Comparison of ENCODE assay signal across 8 cellular contexts in the genomic region with DNA sequence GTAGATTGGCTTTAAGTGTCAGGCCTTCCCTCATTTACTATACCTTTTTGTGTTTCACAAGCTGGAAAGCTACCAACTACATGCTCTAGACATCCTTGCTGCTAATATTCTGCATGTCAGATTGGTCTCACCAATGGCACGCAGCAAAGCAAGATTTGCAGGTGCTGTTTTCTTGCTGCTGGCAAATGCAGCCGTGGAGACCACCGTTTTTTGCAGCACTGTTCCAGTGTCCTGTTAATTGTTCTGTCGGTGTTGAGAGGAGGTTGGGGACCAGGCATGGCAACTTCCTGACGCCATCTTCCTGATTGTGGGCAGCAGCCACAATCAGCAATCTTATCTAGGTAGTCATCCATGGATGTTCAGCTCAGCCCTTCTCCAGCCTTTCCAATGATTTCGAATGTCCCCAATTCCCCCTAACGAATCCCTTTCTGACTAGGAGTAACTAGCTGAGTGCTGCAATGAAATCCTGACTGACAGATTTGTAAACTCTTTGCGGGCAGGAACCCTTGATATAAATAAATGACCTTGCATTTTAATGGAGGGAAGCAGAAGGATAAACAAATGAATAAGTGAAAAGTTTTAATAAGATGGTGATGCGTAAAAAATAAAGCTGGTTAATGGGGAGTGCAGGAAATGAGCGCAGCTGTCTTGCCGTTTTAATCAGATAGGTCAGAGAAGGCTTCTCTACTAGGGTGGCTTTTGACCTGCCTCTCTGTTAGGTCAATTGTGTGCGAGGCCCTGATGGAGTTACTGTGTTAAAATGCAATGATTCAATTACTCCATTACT. TPM values are rescaled to one million over a fixed set of nuclear protein-coding genes. Genes with fewer than 3 reads are reported as not detected.
DNase-seq lines count a peak whose midpoint lies in the region; ATAC-seq and TF ChIP-seq lines count a peak whose summit lies in the region.

No MANE protein-coding gene starts in this region.

- H3K4me3 Mint-ChIP-seq in stimulated activated naive CD8-positive, alpha-beta T cell treated with anti-CD3 and anti-CD28 coated beads, Interleukin-15, Interleukin-2, amounts not matched to agents 100 ng/mL and 50 ng/mL, for 24 hours, result peak overlapping the region; percentile 97
- peak overlapping the region; percentile 98 for H3K4me3 Mint-ChIP-seq in activated CD8-positive, alpha-beta T cell treated with anti-CD3 and anti-CD28 coated beads for 36 hours

- H3K27me3 ChIP-seq in iPS-20b (ENCODE audit: insufficient read depth, low read length), result no peaks in the 10 kb centered on the region

- peaks cover 19% of the 10 kb centered on the region for H3K36me3 Mint-ChIP-seq in stimulated activated naive CD8-positive, alpha-beta T cell treated with anti-CD3 and anti-CD28 coated beads, Interleukin-15, Interleukin-2, amounts not matched to agents 100 ng/mL and 50 ng/mL, for 24 hours (ENCODE audit: low read depth)
- H3K36me3 Mint-ChIP-seq in activated CD8-positive, alpha-beta T cell treated with anti-CD3 and anti-CD28 coated beads for 36 hours (ENCODE audit: low read depth), result peaks cover 13% of the 10 kb centered on the region

- peak overlapping the region; percentile 98 for H3K27ac Mint-ChIP-seq in stimulated activated naive CD8-positive, alpha-beta T cell treated with anti-CD3 and anti-CD28 coated beads, Interleukin-15, Interleukin-2, amounts not matched to agents 100 ng/mL and 50 ng/mL, for 24 hours
- peak overlapping the region; percentile 100 for H3K27ac Mint-ChIP-seq in activated CD8-positive, alpha-beta T cell treated with anti-CD3 and anti-CD28 coated beads for 36 hours

- peaks cover 36% of the 10 kb centered on the region for H3K4me1 Mint-ChIP-seq in stimulated activated naive CD8-positive, alpha-beta T cell treated with anti-CD3 and anti-CD28 coated beads, Interleukin-15, Interleukin-2, amounts not matched to agents 100 ng/mL and 50 ng/mL, for 24 hours (ENCODE audit: low read depth)
- peaks cover 31% of the 10 kb centered on the region for H3K4me1 Mint-ChIP-seq in activated CD8-positive, alpha-beta T cell treated with anti-CD3 and anti-CD28 coated beads for 36 hours (ENCODE audit: low read depth)

- peaks cover 13% of the 10 kb centered on the region for H3K4me1 ChIP-seq in iPS-20b (ENCODE audit: insufficient read depth, low read length)

- CTCF ChIA-PET in activated CD8-positive, alpha-beta T cell treated with anti-CD3 and anti-CD28 coated beads for 36 hours (lab: Charles Lee), result interaction anchor here (0.7 to 1.2 kb wide), 4 partner anchors 104 to 425 kb away, joined by 3 to 10 read pairs (median 3); partner anchors contain the start of gene SOCS2

- H3K9me3 Mint-ChIP-seq in stimulated activated naive CD8-positive, alpha-beta T cell treated with anti-CD3 and anti-CD28 coated beads, Interleukin-15, Interleukin-2, amounts not matched to agents 100 ng/mL and 50 ng/mL, for 24 hours, result no peaks in the 10 kb centered on the region
- H3K9me3 Mint-ChIP-seq in activated CD8-positive, alpha-beta T cell treated with anti-CD3 and anti-CD28 coated beads for 36 hours, result no peaks in the 10 kb centered on the region

- intact Hi-C loops in activated CD8-positive, alpha-beta T cell treated with anti-CD3 and anti-CD28 coated beads for 36 hours (cut with micrococcal nuclease), result loop anchor here (1.0 to 2.0 kb wide), 2 partner anchors 31 to 106 kb away; no protein-coding TSS in a partner anchor

- peak overlapping the region; percentile 90; the same call in 1 of the 2 replicates for H3K9ac ChIP-seq in iPS-20b (ENCODE audit: low read depth, low read length)

- no peaks in the 10 kb centered on the region for H3K36me3 ChIP-seq in iPS-20b (ENCODE audit: insufficient read depth, low read depth, low read length)

- no peak for ATAC-seq in stimulated activated naive CD8-positive, alpha-beta T cell treated with anti-CD3 and anti-CD28 coated beads, Interleukin-15, Interleukin-2, amounts not matched to agents 100 U/mL and 50 U/mL, for 24 hours
- no peak for ATAC-seq in activated CD8-positive, alpha-beta T cell treated with anti-CD3 and anti-CD28 coated beads for 36 hours
- no peak for ATAC-seq in GM21737 (IDR thresholded peaks at IDR 0.05; ENCODE audit: unreplicated experiment)

- peaks cover 14% of the 10 kb centered on the region for H3K27me3 Mint-ChIP-seq in stimulated activated naive CD8-positive, alpha-beta T cell treated with anti-CD3 and anti-CD28 coated beads, Interleukin-15, Interleukin-2, amounts not matched to agents 100 ng/mL and 50 ng/mL, for 24 hours
- peaks cover 10% of the 10 kb centered on the region for H3K27me3 Mint-ChIP-seq in activated CD8-positive, alpha-beta T cell treated with anti-CD3 and anti-CD28 coated beads for 36 hours

- no peaks in the 10 kb centered on the region for H3K9me3 ChIP-seq in iPS-20b (ENCODE audit: insufficient read depth, low read depth, low read length)

- TF ChIP-seq CTCF in activated CD8-positive, alpha-beta T cell treated with anti-CD3 and anti-CD28 coated beads for 36 hours (IDR thresholded peaks at IDR 0.05), result no peak

- no peak for DNase-seq in stimulated activated naive CD8-positive, alpha-beta T cell treated with anti-CD3 and anti-CD28 coated beads, Interleukin-15, Interleukin-2, amounts not matched to agents 100 U/mL and 50 U/mL, for 24 hours
- no peak for DNase-seq in activated CD8-positive, alpha-beta T cell treated with anti-CD3 and anti-CD28 coated beads for 36 hours
- no peak for DNase-seq in stimulated activated CD4-positive, alpha-beta T cell treated with anti-CD3 and anti-CD28 coated beads, Interleukin-12 subunit alpha, Interleukin-12 subunit beta, amount 100 ng/mL, for 4 hours
- DNase-seq in NCI-H187 (lab: John Stamatoyannopoulos, UW), result no peak

- H3K27ac ChIP-seq in iPS-20b (ENCODE audit: low read length) (peak overlapping the region; percentile 53), temporal lobe (ENCODE audit: low read depth, low read length) (peak overlapping the region; percentile 91)

- POLR2A ChIA-PET in activated CD8-positive, alpha-beta T cell treated with anti-CD3 and anti-CD28 coated beads for 36 hours (lab: Charles Lee), result interaction anchor here (0.7 to 1.5 kb wide), 8 partner anchors 9 to 104 kb away, joined by 3 to 5 read pairs (median 4); partner anchors contain the start of gene SOCS2

- peak overlapping the region; percentile 89 for H3K4me3 ChIP-seq in iPS-20b (ENCODE audit: low read length)

RNA-seq across cellular contexts. Expression of gene CRADD, which starts 0.6 kb away (rescaled TPM):
- 10 to 100 TPM in 1 of 2 experiments, 1 to 10 TPM in 1; 7.0 to 11.3 TPM for total RNA-seq in activated CD8-positive, alpha-beta T cell treated with anti-CD3 and anti-CD28 coated beads for 36 hours
- 10.3 TPM for total RNA-seq in temporal lobe
